Comparison of ENCODE assay signal across 8 cellular contexts in the genomic region with DNA sequence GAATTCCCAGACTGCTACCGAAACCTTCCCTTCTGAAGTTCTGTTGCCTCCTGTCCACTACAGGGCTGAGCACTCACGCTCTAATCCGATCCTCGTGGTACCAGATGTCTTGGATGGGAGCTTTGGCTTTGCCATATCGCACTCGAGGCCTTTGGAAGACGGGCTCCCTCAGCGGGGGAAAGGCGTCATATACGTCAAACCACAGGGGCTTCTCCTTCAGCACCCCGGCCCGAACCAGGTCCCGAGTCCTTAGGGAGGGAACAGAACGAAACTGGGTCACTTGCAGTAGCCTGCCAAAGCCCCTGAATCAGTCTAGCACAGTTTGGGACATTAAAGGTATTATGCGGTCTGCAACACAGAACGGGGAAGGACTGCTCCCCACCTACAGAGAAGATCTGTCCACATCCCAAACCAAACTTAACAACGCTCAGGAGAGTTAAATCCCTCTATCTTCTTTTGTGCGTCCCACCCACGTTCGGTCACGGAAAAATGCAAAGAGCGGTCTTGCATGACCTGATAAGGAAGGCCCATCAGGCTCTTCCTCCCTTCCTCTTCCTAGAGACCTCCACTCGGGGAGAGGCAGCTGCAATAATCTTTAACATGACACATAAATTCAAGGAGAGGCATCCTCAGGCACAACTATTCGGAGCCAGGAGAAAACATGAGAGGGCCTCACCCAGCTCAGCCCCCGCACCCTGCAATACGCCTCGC. TPM values are rescaled to one million over a fixed set of nuclear protein-coding genes. Genes with fewer than 3 reads are reported as not detected.
DNase-seq lines count a peak whose midpoint lies in the region; ATAC-seq and TF ChIP-seq lines count a peak whose summit lies in the region.

No MANE protein-coding gene starts in this region.

- no peak for TF ChIP-seq POLR2A in testis (IDR thresholded peaks at IDR 0.05)

- H3K36me3 ChIP-seq in cardiac muscle cell = peaks cover 13% of the 10 kb centered on the region
- peaks cover 10% of the 10 kb centered on the region for H3K36me3 ChIP-seq in iPS-18a (ENCODE audit: control insufficient read depth, low read depth, low read length)
- H3K36me3 ChIP-seq in testis (ENCODE audit: low read depth, missing control alignments) = no peaks in the 10 kb centered on the region

- H3K27ac ChIP-seq in cardiac muscle cell (peak overlapping the region; percentile 52), iPS-18a (ENCODE audit: low read length) (no peak overlapping the region), testis (peak overlapping the region; percentile 72 to 83)

- intact Hi-C loops in Right ventricle myocardium inferior (cut with DNase I) (no loop called here), testis (cut with DNase I; ENCODE audit: low total_unique reads) (no loop called here)
- intact Hi-C loops in activated CD4-positive, alpha-beta memory T cell treated with anti-CD3 and anti-CD28 coated beads for 36 hours (cut with micrococcal nuclease) = no loop called here

- peaks cover 18% of the 10 kb centered on the region for H3K36me3 Mint-ChIP-seq in activated CD4-positive, alpha-beta memory T cell treated with anti-CD3 and anti-CD28 coated beads for 36 hours

- CTCF ChIA-PET in activated CD4-positive, alpha-beta memory T cell treated with anti-CD3 and anti-CD28 coated beads for 36 hours (lab: Charles Lee) = interaction anchor here (1.1 to 4.7 kb wide), 9 partner anchors 11 to 801 kb away, joined by 3 to 29 read pairs (median 6); no protein-coding TSS in a partner anchor
- CTCF ChIA-PET in GM10248 (lab: Yijun Ruan, JAX) = interaction anchor here (1.0 to 24.4 kb wide), 6 partner anchors 9 to 147 kb away, joined by 3 to 478 read pairs (median 18); partner anchors contain the start of gene VEZF1

- DNase-seq in cardiac muscle cell (ENCODE audit: low read depth in 1 of 2, low spot score in 1 of 2) (no peak), Right ventricle myocardium inferior (ENCODE audit: missing footprints) (no peak), testis (no peak), NCI-H345 treated with DMSO at 0.1 percent for 48 hours (lab: John Stamatoyannopoulos, UW; ENCODE audit: unreplicated experiment) (no peak), T-helper 9 cell (no peak), GM10248 (ENCODE audit: extremely low spot score) (no peak)
- peak; percentile 16 for DNase-seq in activated CD4-positive, alpha-beta memory T cell treated with anti-CD3 and anti-CD28 coated beads for 36 hours

- peak overlapping the region; percentile 98 for H3K4me3 Mint-ChIP-seq in activated CD4-positive, alpha-beta memory T cell treated with anti-CD3 and anti-CD28 coated beads for 36 hours

- no peak for TF ChIP-seq CTCF in cardiac muscle cell (IDR thresholded peaks at IDR 0.05; ENCODE audit: low read depth, low read length)
- no peak for TF ChIP-seq CTCF in testis (IDR thresholded peaks at IDR 0.05)
- no peak for TF ChIP-seq CTCF in GM10248 (IDR thresholded peaks at IDR 0.05; ENCODE audit: control extremely low read depth, extremely low read depth, low read depth, missing control alignments)

- H3K4me1 ChIP-seq in cardiac muscle cell (ENCODE audit: low read depth) (peaks cover 21% of the 10 kb centered on the region), iPS-18a (ENCODE audit: control insufficient read depth, low read depth, low read length) (peaks cover 5% of the 10 kb centered on the region), testis (peaks cover 41% of the 10 kb centered on the region)

- no peak for ATAC-seq in Right ventricle myocardium inferior

- H3K4me1 Mint-ChIP-seq in activated CD4-positive, alpha-beta memory T cell treated with anti-CD3 and anti-CD28 coated beads for 36 hours (ENCODE audit: low read depth) = peaks cover 34% of the 10 kb centered on the region

- H3K27me3 ChIP-seq in cardiac muscle cell = no peaks in the 10 kb centered on the region
- H3K27me3 ChIP-seq in iPS-18a (ENCODE audit: control insufficient read depth, insufficient read depth, low read length) = no peaks in the 10 kb centered on the region
- H3K27me3 ChIP-seq in testis = no peaks in the 10 kb centered on the region

- peak overlapping the region; percentile 55 for H3K9ac ChIP-seq in iPS-18a (ENCODE audit: low read length)

- H3K4me3 ChIP-seq in cardiac muscle cell = peak overlapping the region; percentile 88
- peak overlapping the region; percentile 90 for H3K4me3 ChIP-seq in iPS-18a (ENCODE audit: low read length)
- H3K4me3 ChIP-seq in testis = peak overlapping the region; percentile 80 to 93

- H3K9me3 Mint-ChIP-seq in activated CD4-positive, alpha-beta memory T cell treated with anti-CD3 and anti-CD28 coated beads for 36 hours = no peaks in the 10 kb centered on the region

- H3K27ac Mint-ChIP-seq in activated CD4-positive, alpha-beta memory T cell treated with anti-CD3 and anti-CD28 coated beads for 36 hours = peak overlapping the region; percentile 98

- POLR2A ChIA-PET in activated CD4-positive, alpha-beta memory T cell treated with anti-CD3 and anti-CD28 coated beads for 36 hours (lab: Charles Lee) = interaction anchor here (0.8 to 2.0 kb wide), 7 partner anchors 11 to 765 kb away, joined by 3 to 20 read pairs (median 6); partner anchors contain the start of genes AKAP1 and SRSF1
- POLR2A ChIA-PET in GM10248 (lab: Yijun Ruan, JAX) = interaction anchor here (1.4 kb wide), 1 partner anchor 158 kb away, joined by 4 read pairs; the partner anchor contains the start of gene SRSF1

- H3K9me3 ChIP-seq in cardiac muscle cell (ENCODE audit: low read depth) = no peaks in the 10 kb centered on the region
- H3K9me3 ChIP-seq in iPS-18a (ENCODE audit: control insufficient read depth, low read depth, low read length) = no peaks in the 10 kb centered on the region
- H3K9me3 ChIP-seq in testis = no peaks in the 10 kb centered on the region

- WGBS in testis, 2 donors = 10% methylated on average over 23 to 27 of the region's 27 CpGs

- no peaks in the 10 kb centered on the region for H3K27me3 Mint-ChIP-seq in activated CD4-positive, alpha-beta memory T cell treated with anti-CD3 and anti-CD28 coated beads for 36 hours

RNA-seq across cellular contexts. Expression of gene MRPS23, which starts 0.5 kb away (rescaled TPM):
- 24.4 and 34.5 TPM in 2 replicates for total RNA-seq in cardiac muscle cell
- 62.7 and 87.9 TPM in 2 replicates for polyA plus RNA-seq in cardiac muscle cell
- total RNA-seq in Right ventricle myocardium inferior = 86.7 TPM
- 10 to 100 TPM; 58.2 to 64.1 TPM for total RNA-seq in activated CD4-positive, alpha-beta memory T cell treated with anti-CD3 and anti-CD28 coated beads for 36 hours
- total RNA-seq in testis = 10 to 100 TPM; 14.1 to 25.1 TPM
- polyA plus RNA-seq in testis (ENCODE audit: insufficient read depth, low read depth, low replicate concordance) = 57.4 TPM
